ENCODE assay signal across 8 cellular contexts in genomic region chr1:5620997-5621396, GRCh38.
DNase-seq lines count a peak whose midpoint lies in the region; ATAC-seq and TF ChIP-seq lines count a peak whose summit lies in the region.

No MANE protein-coding gene starts in this region.

- H3K27me3 ChIP-seq in neural progenitor cell, result no peaks in the 10 kb centered on the region

- no peaks in the 10 kb centered on the region for H3F3A ChIP-seq in neural progenitor cell (ENCODE audit: low read depth)

- no peak overlapping the region for H3K4me2 ChIP-seq in neural progenitor cell

- no peak overlapping the region for H2AFZ ChIP-seq in neural progenitor cell (replicated peaks)

- H4K20me1 ChIP-seq in neural progenitor cell (ENCODE audit: low read depth), result no peaks in the 10 kb centered on the region

- peaks cover 18% of the 10 kb centered on the region for H3K4me1 Mint-ChIP-seq in neural progenitor cell
- no peaks in the 10 kb centered on the region for H3K4me1 Mint-ChIP-seq in T-helper 2 cell treated with Interferon-gamma antibody and Interleukin-4, amounts not matched to agents 5 μg/mL and 100 μg/mL, for 36 hours (ENCODE audit: low read depth)

- H3K4me1 ChIP-seq in neural progenitor cell, result no peaks in the 10 kb centered on the region

- H3K36me3 ChIP-seq in neural progenitor cell, result no peaks in the 10 kb centered on the region

- no peaks in the 10 kb centered on the region for H3K9me3 Mint-ChIP-seq in neural progenitor cell
- H3K9me3 Mint-ChIP-seq in T-helper 2 cell treated with Interferon-gamma antibody and Interleukin-4, amounts not matched to agents 5 μg/mL and 100 μg/mL, for 36 hours, result no peaks in the 10 kb centered on the region

- H3K27ac Mint-ChIP-seq in neural progenitor cell, result no peak overlapping the region
- no peak overlapping the region for H3K27ac Mint-ChIP-seq in T-helper 2 cell treated with Interferon-gamma antibody and Interleukin-4, amounts not matched to agents 5 μg/mL and 100 μg/mL, for 36 hours

- peaks cover 3% of the 10 kb centered on the region for H3K27me3 Mint-ChIP-seq in neural progenitor cell (ENCODE audit: insufficient read depth, low read depth)
- H3K27me3 Mint-ChIP-seq in T-helper 2 cell treated with Interferon-gamma antibody and Interleukin-4, amounts not matched to agents 5 μg/mL and 100 μg/mL, for 36 hours (ENCODE audit: low read depth), result peaks cover 12% of the 10 kb centered on the region

- ATAC-seq in HG03439 (IDR thresholded peaks at IDR 0.05; ENCODE audit: unreplicated experiment) (no peak), GM21515 (IDR thresholded peaks at IDR 0.05; ENCODE audit: unreplicated experiment) (no peak), GM21360 (IDR thresholded peaks at IDR 0.05; ENCODE audit: unreplicated experiment) (no peak)

- no peak overlapping the region for H3K27ac ChIP-seq in neural progenitor cell

- peak; percentile 46 for DNase-seq in NCI-H2029 (lab: John Stamatoyannopoulos, UW)
- peak; percentile 12 for DNase-seq in cerebellar cortex (ENCODE audit: low spot score)
- DNase-seq in neural progenitor cell (ENCODE audit: low spot score), result peak; percentile 76
- no peak for DNase-seq in T-helper 2 cell treated with Interferon-gamma antibody and Interleukin-4, amounts not matched to agents 5 μg/mL and 100 μg/mL, for 36 hours (ENCODE audit: low spot score)

- H3K36me3 Mint-ChIP-seq in neural progenitor cell, result no peaks in the 10 kb centered on the region
- H3K36me3 Mint-ChIP-seq in T-helper 2 cell treated with Interferon-gamma antibody and Interleukin-4, amounts not matched to agents 5 μg/mL and 100 μg/mL, for 36 hours (ENCODE audit: low read depth), result no peaks in the 10 kb centered on the region

- no peaks in the 10 kb centered on the region for H3K79me2 ChIP-seq in neural progenitor cell (ENCODE audit: low read depth)

- H3K4me3 Mint-ChIP-seq in neural progenitor cell, result peak overlapping the region; percentile 16
- no peak overlapping the region for H3K4me3 Mint-ChIP-seq in T-helper 2 cell treated with Interferon-gamma antibody and Interleukin-4, amounts not matched to agents 5 μg/mL and 100 μg/mL, for 36 hours

- no peak overlapping the region for H3K4me3 ChIP-seq in GM12875 (ENCODE audit: low read depth, low read length)
- no peak overlapping the region for H3K4me3 ChIP-seq in neural progenitor cell

- no peak overlapping the region for H3K9ac ChIP-seq in neural progenitor cell

- TF ChIP-seq CTCF in GM12875 (IDR thresholded peaks at IDR 0.05; ENCODE audit: borderline replicate concordance, insufficient read depth, low read depth, low read length) (peak; percentile 39), neural progenitor cell (IDR thresholded peaks at IDR 0.05) (peak; percentile 77)

- no peaks in the 10 kb centered on the region for H3K9me3 ChIP-seq in neural progenitor cell (ENCODE audit: low read depth)
